ENCODE assay signal across 8 cellular contexts in the genomic region with DNA sequence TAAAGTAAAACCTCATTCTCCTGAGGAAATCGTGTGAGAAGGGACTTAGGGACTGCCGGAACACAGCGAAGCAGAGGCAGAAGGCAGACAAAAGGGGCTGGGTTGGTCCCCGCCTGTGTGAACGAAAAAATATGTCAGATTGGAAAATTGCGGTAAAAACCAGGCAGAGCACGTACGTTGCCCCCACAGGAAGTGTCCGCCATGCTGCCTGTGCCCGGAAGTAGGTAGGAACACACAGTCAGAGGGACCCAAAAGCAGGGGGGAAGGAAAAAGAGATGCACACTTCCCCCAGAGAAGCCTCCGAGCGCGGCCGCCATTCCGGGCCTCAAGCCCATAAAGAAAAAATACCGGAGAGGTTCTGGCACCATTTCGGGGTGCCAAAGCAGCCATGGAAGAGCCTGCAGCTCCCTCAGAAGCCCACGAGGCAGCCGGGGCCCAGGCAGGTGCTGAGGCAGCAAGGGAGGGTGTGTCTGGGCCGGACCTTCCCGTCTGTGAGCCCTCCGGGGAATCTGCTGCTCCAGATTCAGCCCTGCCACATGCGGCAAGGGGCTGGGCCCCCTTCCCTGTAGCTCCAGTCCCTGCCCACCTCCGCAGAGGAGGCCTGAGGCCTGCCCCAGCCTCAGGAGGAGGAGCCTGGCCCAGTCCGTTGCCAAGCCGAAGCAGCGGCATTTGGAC. TPM values are rescaled to one million over a fixed set of nuclear protein-coding genes. Genes with fewer than 3 reads are reported as not detected.
DNase-seq lines count a peak whose midpoint lies in the region; ATAC-seq, FAIRE-seq and TF ChIP-seq lines count a peak whose summit lies in the region.

A gene (plus strand): TSS at position 280 of the 675 bp plus-strand sequence. CDS start 109 bp downstream, at position 389.

- dilution Hi-C loops in endothelial cell of umbilical vein (cut with MboI; ENCODE audit: extremely low pct_ligation_motif_present, low sequenced_read_pairs): no loop called here

- H3K9me3 ChIP-seq in endothelial cell of umbilical vein (replicated peaks; ENCODE audit: control insufficient read depth, insufficient read depth, low read length) (peaks cover 2% of the 10 kb centered on the region), ovary (no peaks in the 10 kb centered on the region)

- BruUV-seq in endothelial cell of umbilical vein (replicated peaks; lab: Mats Ljungman, UMichigan): TSS peak; percentile 39

- peaks cover 7% of the 10 kb centered on the region for H3K79me2 ChIP-seq in endothelial cell of umbilical vein (ENCODE audit: control insufficient read depth, insufficient read depth, low read length)

- no peaks in the 10 kb centered on the region for H3K36me3 ChIP-seq in endothelial cell of umbilical vein (ENCODE audit: control insufficient read depth in 2 of 2, extremely low read depth in 1 of 2, insufficient read depth in 2 of 2, low read length in 2 of 2)
- no peaks in the 10 kb centered on the region for H3K36me3 ChIP-seq in ovary

- H3K4me1 ChIP-seq in endothelial cell of umbilical vein (ENCODE audit: control insufficient read depth, extremely low read depth, insufficient read depth, low read length): no peaks in the 10 kb centered on the region
- no peaks in the 10 kb centered on the region for H3K4me1 ChIP-seq in ovary (ENCODE audit: insufficient read depth)
- H3K4me1 ChIP-seq in foreskin keratinocyte: no peaks in the 10 kb centered on the region

- H3K27me3 Mint-ChIP-seq in type B pancreatic cell: no peaks in the 10 kb centered on the region

- TF ChIP-seq POLR2A in endothelial cell of umbilical vein (IDR thresholded peaks at IDR 0.05; ENCODE audit: low read depth, low read length) (no peak), ovary (IDR thresholded peaks at IDR 0.05) (no peak)

- no peaks in the 10 kb centered on the region for H3K36me3 Mint-ChIP-seq in type B pancreatic cell

- H3K27me3 ChIP-seq in endothelial cell of umbilical vein (ENCODE audit: control insufficient read depth in 2 of 2, insufficient read depth in 2 of 2, low read length in 2 of 2): no peaks in the 10 kb centered on the region
- H3K27me3 ChIP-seq in ovary: no peaks in the 10 kb centered on the region
- no peaks in the 10 kb centered on the region for H3K27me3 ChIP-seq in foreskin keratinocyte

- no peaks in the 10 kb centered on the region for H3K9me1 ChIP-seq in endothelial cell of umbilical vein (replicated peaks; ENCODE audit: control insufficient read depth, extremely low read depth, insufficient read depth, low read length)

- peak within 1 kb of the TSS; percentile 56 for H3K9ac ChIP-seq in endothelial cell of umbilical vein (replicated peaks; ENCODE audit: extremely low read depth, insufficient read depth, low read length)

- H3K9me3 Mint-ChIP-seq in type B pancreatic cell: no peaks in the 10 kb centered on the region

- no peaks in the 10 kb centered on the region for H4K20me1 ChIP-seq in endothelial cell of umbilical vein (replicated peaks; ENCODE audit: control insufficient read depth, extremely low read depth, insufficient read depth, low read length)

- no peak for TF ChIP-seq CTCF in endothelial cell of umbilical vein (IDR thresholded peaks at IDR 0.05; ENCODE audit: extremely low read depth in 1 of 2, insufficient read depth in 1 of 2, low read depth in 1 of 2, low read length in 2 of 2)
- TF ChIP-seq CTCF in ovary (IDR thresholded peaks at IDR 0.05): no peak
- TF ChIP-seq CTCF in type B pancreatic cell (conservative IDR thresholded peaks at IDR 0.05): no peak
- TF ChIP-seq CTCF in foreskin keratinocyte (conservative IDR thresholded peaks at IDR 0.05): no peak

- CTCF ChIA-PET in endothelial cell of umbilical vein (lab: Charles Lee): no interaction called here

- H3K4me2 ChIP-seq in endothelial cell of umbilical vein (ENCODE audit: insufficient read depth, low read length): peak within 1 kb of the TSS; percentile 35

- H3K4me3 ChIP-seq in endothelial cell of umbilical vein (replicated peaks in 1 of 3; ENCODE audit: insufficient read depth in 1 of 3, low read depth in 1 of 3, low read length in 3 of 3) (peak within 1 kb of the TSS; percentile 11 to 41 (median 35)), ovary (peak within 1 kb of the TSS; percentile 18)

- DNase-seq in DMS 273 (lab: John Stamatoyannopoulos, UW; ENCODE audit: unreplicated experiment) (peak; percentile 92), NCI-H146 treated with DMSO at 0.1 percent for 48 hours (lab: John Stamatoyannopoulos, UW; ENCODE audit: unreplicated experiment) (peak; percentile 88), endothelial cell of umbilical vein (ENCODE audit: low read depth, low spot score) (peak; percentile 35), ovary (peak in 1 of 5 donors; percentile 34), type B pancreatic cell (ENCODE audit: extremely low spot score, unreplicated experiment) (no peak), foreskin keratinocyte (no peak)
- peak; percentile 16 to 22 for DNase-seq in activated CD4-positive, alpha-beta T cell treated with anti-CD3 and anti-CD28 coated beads for 4 hours

- no peak for FAIRE-seq in endothelial cell of umbilical vein (lab: Jason Lieb, UNC)

- H3K27ac ChIP-seq in endothelial cell of umbilical vein (ENCODE audit: insufficient read depth, low read depth, low read length) (peak within 1 kb of the TSS; percentile 36), ovary (no peak within 1 kb of the TSS), foreskin keratinocyte (no peak within 1 kb of the TSS)

- H3K27ac Mint-ChIP-seq in type B pancreatic cell: no peak within 1 kb of the TSS

- no peaks in the 10 kb centered on the region for H3K4me1 Mint-ChIP-seq in type B pancreatic cell (ENCODE audit: unreplicated experiment)

- ATAC-seq in HG02623 (IDR thresholded peaks at IDR 0.05; ENCODE audit: unreplicated experiment) (no peak), foreskin keratinocyte (no peak)

- POLR2A ChIA-PET in endothelial cell of umbilical vein (lab: Charles Lee): no interaction called here

- intact Hi-C loops in endothelial cell of umbilical vein (cut with micrococcal nuclease) (no loop called here), ovary (cut with DNase I) (no loop called here)

- 81 to 89% (median 86%) methylated on average over 27 of the region's 27 CpGs for WGBS in ovary, 3 donors

- H3K4me3 Mint-ChIP-seq in type B pancreatic cell: no peak within 1 kb of the TSS

- TF ChIP-seq EP300 in ovary (IDR thresholded peaks at IDR 0.05): no peak

- H2AFZ ChIP-seq in endothelial cell of umbilical vein (ENCODE audit: low read depth, low read length): no peak within 1 kb of the TSS

TF ChIP-seq in endothelial cell of umbilical vein, 7 proteins besides CTCF, POLR2A, EP300 and RAD21:
- TF ChIP-seq JUN (IDR thresholded peaks at IDR 0.05; ENCODE audit: borderline replicate concordance, insufficient read depth, insufficient read length, low read depth) (no peak), EZH2 (IDR thresholded peaks at IDR 0.05; ENCODE audit: borderline replicate concordance, low read depth, low read length, severe bottlenecking) (no peak), MYC (IDR thresholded peaks at IDR 0.05; ENCODE audit: low read depth, low read length) (no peak), FOS (IDR thresholded peaks at IDR 0.05; ENCODE audit: borderline replicate concordance, insufficient read depth, low read length) (no peak)

RNA-seq across cellular contexts. Expression of the gene that starts here (rescaled TPM):
- total RNA-seq in endothelial cell of umbilical vein: 0.18 TPM in 2 replicates
- 0.16 and 0.40 TPM in 2 replicates for polyA plus RNA-seq in endothelial cell of umbilical vein
- polyA plus RNA-seq in endothelial cell of umbilical vein (2011; cell fraction: cytosol; rRNA removed): 0.28 and 0.39 TPM in 2 replicates
- 1.0 and 1.3 TPM in 2 replicates for polyA plus RNA-seq in endothelial cell of umbilical vein (2011; cell fraction: nucleus; rRNA removed)
- polyA plus RNA-seq in endothelial cell of umbilical vein (2012): 0.17 TPM in 1 of 2 replicates, not detected in the other
- polyA minus RNA-seq in endothelial cell of umbilical vein: 1.4 and 1.5 TPM in 2 replicates
- 4.3 TPM for polyA minus RNA-seq in endothelial cell of umbilical vein (2011; cell fraction: cytosol; rRNA and poly(A)+ RNA removed)
- 1.3 and 2.1 TPM in 2 replicates for polyA minus RNA-seq in endothelial cell of umbilical vein (2011; cell fraction: nucleus; rRNA and poly(A)+ RNA removed)
- 1 to 10 TPM in 2 of 7 donors, under 1 TPM in 2, not detected in 3; 0.48 to 2.2 (median 1.3) TPM for total RNA-seq in ovary
- under 1 TPM; 0.38 to 0.61 TPM for polyA plus RNA-seq in ovary
- 0.34 TPM in 1 of 2 replicates, not detected in the other for total RNA-seq in type B pancreatic cell (ENCODE audit: low replicate concordance)
- 0.28 and 0.78 TPM in 2 replicates for total RNA-seq in foreskin keratinocyte
- 0.17 TPM in 2 replicates for polyA plus RNA-seq in foreskin keratinocyte

Comparison
In these comparisons a context has a peak if more than half of its experiments do, and no peak if none do; other contexts are left out.
1. DNase-seq: peak in DMS 273 (single experiment), NCI-H146 treated with DMSO at 0.1 percent for 48 hours (single experiment), activated CD4-positive, alpha-beta T cell treated with anti-CD3 and anti-CD28 coated beads for 4 hours (2 of 2) and endothelial cell of umbilical vein (single experiment); none in type B pancreatic cell (single experiment) and foreskin keratinocyte (0 of 2).